In genomic region chrX:21770631-21771321, GRCh38 we compare ENCODE assay signal across 1 cellular context.
TF ChIP-seq lines count a peak whose summit lies in the region.

No MANE protein-coding gene starts in this region.

TF ChIP-seq in GM12878, 131 proteins besides CTCF, POLR2A, EP300 and RAD21 (continued from another document):
- no peak for TF ChIP-seq PRDM15 (CRISPR knock-in tag; IDR thresholded peaks at IDR 0.05)
- no peak for TF ChIP-seq IKZF2 (IDR thresholded peaks at IDR 0.05)
- TF ChIP-seq CHD2 (IDR thresholded peaks at IDR 0.05; ENCODE audit: borderline replicate concordance, low read depth, low read length) = no peak
- no peak for TF ChIP-seq TCF3 (IDR thresholded peaks at IDR 0.05; ENCODE audit: borderline replicate concordance, insufficient read depth, low read depth, low read length)
- no peak for TF ChIP-seq NKRF (conservative IDR thresholded peaks at IDR 0.05)
- TF ChIP-seq ZNF384 (IDR thresholded peaks at IDR 0.05; ENCODE audit: borderline replicate concordance, low read depth, low read length) = no peak
